8 cellular contexts compared by ENCODE assay signal in genomic region chr1:230641346-230641745, GRCh38. TPM values are rescaled to one million over a fixed set of nuclear protein-coding genes. Genes with fewer than 3 reads are reported as not detected.
A peak's percentile ranks its signal among the peaks of the same experiment; 100 is the strongest.
DNase-seq lines count a peak whose midpoint lies in the region; ATAC-seq, FAIRE-seq and TF ChIP-seq lines count a peak whose summit lies in the region.
"Had no signal": no experiment of that assay in that cellular context is flagged by ENCODE, and none has a peak within 500 bp of the region (broad histone marks: within the 10 kb centered on the region; RNA-seq: fewer than 3 reads in every experiment).

No MANE protein-coding gene starts in this region.

- H4K8ac ChIP-seq in H9 (replicated peaks; ENCODE audit: insufficient read length, low read depth, low read length) (no peak overlapping the region), H1 (ENCODE audit: extremely low read depth, insufficient read depth, low read length) (no peak overlapping the region), trophoblast cell (ENCODE audit: low read depth, low read length) (peak overlapping the region; percentile 78)

- no peak for FAIRE-seq in H1 (lab: Jason Lieb, UNC)

- peak overlapping the region; percentile 88 to 94 for H3K4me3 Mint-ChIP-seq in H9

- no peak overlapping the region for H2BK20ac ChIP-seq in H9 (ENCODE audit: low read depth, low read length, poor library complexity, severe bottlenecking)
- H2BK20ac ChIP-seq in H1 (ENCODE audit: low read length): no peak overlapping the region

- H3K27me3 Mint-ChIP-seq in H9 (ENCODE audit: low read depth): peaks cover 18% of the 10 kb centered on the region

- H4K20me1 ChIP-seq in H9 (ENCODE audit: control insufficient read depth, insufficient read depth, insufficient read length) (no peaks in the 10 kb centered on the region), H1 (replicated peaks in 1 of 2; ENCODE audit: control insufficient read depth in 1 of 2, insufficient read depth in 2 of 2, low read length in 2 of 2) (peaks cover 8 to 14% of the 10 kb centered on the region in 2 experiments)

- H4K5ac ChIP-seq in H9 (ENCODE audit: insufficient read length, low read depth, low read length): no peak overlapping the region
- H4K5ac ChIP-seq in H1 (ENCODE audit: insufficient read length, low read depth, low read length): no peak overlapping the region

- no peak overlapping the region for H3K27ac ChIP-seq in H9 (ENCODE audit: insufficient read length, low read depth, low read length)
- no peak overlapping the region for H3K27ac ChIP-seq in H1 (ENCODE audit: low read depth, low read length)
- H3K27ac ChIP-seq in trophoblast cell (ENCODE audit: low read depth, low read length): no peak overlapping the region
- H3K27ac ChIP-seq: right atrium auricular region had no signal

- ATAC-seq in GM18517 (IDR thresholded peaks at IDR 0.05; ENCODE audit: unreplicated experiment): no peak

- H3K56ac ChIP-seq in H9 (ENCODE audit: insufficient read length, low read depth, low read length) (no peak overlapping the region), H1 (replicated peaks; ENCODE audit: insufficient read length, low read depth, low read length) (no peak overlapping the region)

- TF ChIP-seq POLR2A in H1 (IDR thresholded peaks at IDR 0.05; ENCODE audit: control extremely low read depth in 1 of 2, low read depth in 2 of 2, low read length in 2 of 2): no peak

- H2BK15ac ChIP-seq in H9 (ENCODE audit: low read depth, low read length): no peak overlapping the region
- no peak overlapping the region for H2BK15ac ChIP-seq in H1 (ENCODE audit: low read length)

- H2AFZ ChIP-seq in H9 (ENCODE audit: low read length) (no peak overlapping the region), H1 (ENCODE audit: low read length) (peak overlapping the region; percentile 99), trophoblast cell (ENCODE audit: insufficient read depth, low read length, poor library complexity) (peak overlapping the region; percentile 35)

- peaks cover 8% of the 10 kb centered on the region for H3K79me1 ChIP-seq in H9 (ENCODE audit: insufficient read depth, low read depth, low read length, poor library complexity, severe bottlenecking)
- H3K79me1 ChIP-seq in H1 (ENCODE audit: low read depth, low read length): peaks cover 8% of the 10 kb centered on the region
- peaks cover 2% of the 10 kb centered on the region for H3K79me1 ChIP-seq in trophoblast cell (ENCODE audit: low read length)

- no peaks in the 10 kb centered on the region; a peak in 1 of 5 replicates for H3K9me3 Mint-ChIP-seq in H9

- H3K23me2 ChIP-seq in H9 (ENCODE audit: insufficient read length, low read depth, low read length, poor library complexity, severe bottlenecking) (peaks cover 5% of the 10 kb centered on the region), H1 (ENCODE audit: low read depth, low read length) (peaks cover 2% of the 10 kb centered on the region; the same call in 1 of the 2 replicates)

- peaks cover 0 to 3% (median 0%) of the 10 kb centered on the region in 3 experiments; a peak in 3 of 7 replicates for H3K36me3 Mint-ChIP-seq in H9 (ENCODE audit: insufficient read depth in 1 of 3, low read depth in 3 of 3)

- no peaks in the 10 kb centered on the region for H3K9me3 ChIP-seq in H9 (ENCODE audit: control insufficient read depth, low read depth, low read length)
- H3K9me3 ChIP-seq in H1 (ENCODE audit: insufficient read depth in 2 of 2, low read depth in 1 of 2, low read length in 1 of 2): no peaks in the 10 kb centered on the region
- H3K9me3 ChIP-seq in trophoblast cell (ENCODE audit: insufficient read depth, low read depth, low read length): peaks cover 2% of the 10 kb centered on the region
- H3K9me3 ChIP-seq: right atrium auricular region had no signal

- TF ChIP-seq CTCF in H9 (conservative IDR thresholded peaks at IDR 0.05): no peak
- no peak for TF ChIP-seq CTCF in H1 (IDR thresholded peaks at IDR 0.05; ENCODE audit: control extremely low read depth in 1 of 3, insufficient read depth in 1 of 3, low read depth in 1 of 3, low read length in 3 of 3)

- peaks cover 22 to 34% of the 10 kb centered on the region in 2 experiments for H3K4me1 Mint-ChIP-seq in H9

- H3K9ac ChIP-seq in H9 (ENCODE audit: extremely low read depth, insufficient read length, low read length): no peak overlapping the region
- peak overlapping the region in 1 of 4 experiments; percentile 59; a peak in 2 of 7 replicates for H3K9ac ChIP-seq in H1 (replicated peaks in 1 of 4; ENCODE audit: extremely low read depth in 1 of 4, low read depth in 3 of 4, low read length in 3 of 4)
- H3K9ac ChIP-seq in trophoblast cell (ENCODE audit: low read length): no peak overlapping the region

- no peak for TF ChIP-seq RAD21 in H1 (IDR thresholded peaks at IDR 0.05 in 1 of 2, conservative IDR thresholded peaks at IDR 0.05 in 1 of 2; ENCODE audit: low read depth in 2 of 2, low read length in 2 of 2)

- H2BK120ac ChIP-seq in H9 (ENCODE audit: low read depth, low read length, poor library complexity, severe bottlenecking): no peak overlapping the region
- H2BK120ac ChIP-seq in H1 (replicated peaks; ENCODE audit: low read depth, low read length): no peak overlapping the region
- no peak overlapping the region for H2BK120ac ChIP-seq in trophoblast cell (ENCODE audit: insufficient read depth, low read length, poor library complexity)

- H3K18ac ChIP-seq in H9 (ENCODE audit: insufficient read length, low read depth, low read length) (no peak overlapping the region), H1 (ENCODE audit: extremely low read depth, low read length) (no peak overlapping the region), trophoblast cell (ENCODE audit: low read length) (no peak overlapping the region)

- H3T11ph ChIP-seq in H9 (ENCODE audit: low read length): no peak overlapping the region

- H3K36me3 ChIP-seq in H1 (ENCODE audit: control insufficient read depth in 2 of 4, insufficient read depth in 4 of 4, low read length in 3 of 4) (no peaks in the 10 kb centered on the region), trophoblast cell (ENCODE audit: control insufficient read depth in 1 of 2, insufficient read depth in 2 of 2, low read length in 2 of 2) (peaks cover 0 to 2% of the 10 kb centered on the region in 2 experiments)
- H3K36me3 ChIP-seq: right atrium auricular region had no signal

- H2AK5ac ChIP-seq in H9 (ENCODE audit: insufficient read length, low read length) (no peak overlapping the region), H1 (ENCODE audit: low read depth, low read length) (no peak overlapping the region), trophoblast cell (ENCODE audit: low read length) (no peak overlapping the region)

- H4K91ac ChIP-seq in H9 (ENCODE audit: insufficient read length, low read depth, low read length) (no peak overlapping the region), H1 (replicated peaks; ENCODE audit: insufficient read length, low read length) (no peak overlapping the region), trophoblast cell (ENCODE audit: low read depth, low read length) (no peak overlapping the region)

- H3K4me3 ChIP-seq in H1 (ENCODE audit: extremely low read depth in 1 of 4, insufficient read depth in 2 of 4, low read depth in 3 of 4, low read length in 4 of 4) (peak overlapping the region; percentile 64 to 98 (median 78)), trophoblast cell (ENCODE audit: low read depth, low read length) (no peak overlapping the region)

- H3K27me3 ChIP-seq in H9 (ENCODE audit: insufficient read depth, low read length) (no peaks in the 10 kb centered on the region), H1 (replicated peaks in 1 of 4; ENCODE audit: control insufficient read depth in 3 of 4, extremely low read depth in 1 of 4, insufficient read depth in 3 of 4, low read length in 3 of 4) (no peaks in the 10 kb centered on the region; a peak in 1 of 7 replicates), trophoblast cell (ENCODE audit: insufficient read depth, low read length) (no peaks in the 10 kb centered on the region)
- H3K27me3 ChIP-seq: right atrium auricular region had no signal

- H3K4ac ChIP-seq in H9 (ENCODE audit: low read depth, low read length) (no peak overlapping the region), H1 (replicated peaks; ENCODE audit: insufficient read length, low read depth, low read length) (no peak overlapping the region), trophoblast cell (ENCODE audit: low read depth, low read length) (no peak overlapping the region)

- no peak for TF ChIP-seq EP300 in H1 (IDR thresholded peaks at IDR 0.05; ENCODE audit: borderline replicate concordance in 1 of 2, low read depth in 2 of 2, low read length in 2 of 2)

- H3K14ac ChIP-seq in H9 (ENCODE audit: insufficient read depth, low read length): no peak overlapping the region
- H3K14ac ChIP-seq in H1 (ENCODE audit: insufficient read length): no peak overlapping the region
- H3K14ac ChIP-seq in trophoblast cell (ENCODE audit: low read length): no peak overlapping the region

- DNase-seq in H9 (no peak), OCI-M1 (lab: John Stamatoyannopoulos, UW) (peak; percentile 58), H1 (ENCODE audit: low read depth in 1 of 2, low spot score in 2 of 2) (no peak), trophoblast cell (no peak), D341Med (ENCODE audit: low spot score) (no peak)
- no peak for DNase-seq in stimulated activated naive CD4-positive, alpha-beta T cell (lab: John Stamatoyannopoulos, UW)

- no peak overlapping the region for H3K27ac Mint-ChIP-seq in H9

- H3K4me2 ChIP-seq in H9 (ENCODE audit: insufficient read depth, insufficient read length, low read length) (peak overlapping the region; percentile 65), H1 (ENCODE audit: insufficient read depth in 1 of 2, low read depth in 2 of 2, low read length in 2 of 2) (peak overlapping the region; percentile 75 to 83), trophoblast cell (ENCODE audit: low read length) (peak overlapping the region; percentile 66)

- H2BK12ac ChIP-seq in H9 (ENCODE audit: insufficient read length, low read depth, low read length) (no peak overlapping the region), H1 (ENCODE audit: low read depth, low read length) (no peak overlapping the region), trophoblast cell (ENCODE audit: low read length) (no peak overlapping the region)

- H3K79me2 ChIP-seq in H9 (ENCODE audit: insufficient read depth, low read length) (peaks cover 24% of the 10 kb centered on the region), H1 (ENCODE audit: control insufficient read depth in 1 of 2, insufficient read depth in 2 of 2, low read length in 2 of 2) (peaks cover 14 to 38% of the 10 kb centered on the region in 2 experiments), trophoblast cell (ENCODE audit: control insufficient read depth, insufficient read depth, low read length, poor library complexity) (peaks cover 2% of the 10 kb centered on the region)

- H2BK5ac ChIP-seq in H9 (ENCODE audit: insufficient read length, low read length) (no peak overlapping the region), H1 (ENCODE audit: low read depth, low read length) (0 out of 2 replicates have a peak overlapping the region, but pooled peaks have one; percentile 72), trophoblast cell (ENCODE audit: low read depth, low read length, poor library complexity) (no peak overlapping the region)

- POLR2A ChIA-PET in H1 (lab: Charles Lee; ENCODE audit: partially characterized antibody): interaction anchor here (1.3 kb wide), 1 partner anchor 228 kb away, joined by 3 read pairs; no protein-coding TSS in a partner anchor

- no peak overlapping the region for H4K12ac ChIP-seq in trophoblast cell (ENCODE audit: low read depth, low read length)

- H3K23ac ChIP-seq in H9 (ENCODE audit: insufficient read length, low read depth, low read length) (no peak overlapping the region), H1 (ENCODE audit: insufficient read length) (no peak overlapping the region), trophoblast cell (ENCODE audit: low read length) (no peak overlapping the region)

- CTCF ChIA-PET in H1 (lab: Charles Lee; ENCODE audit: partially characterized antibody): interaction anchor here (0.7 to 3.2 kb wide), 19 partner anchors 8 to 604 kb away, joined by 3 to 14 read pairs (median 4); no protein-coding TSS in a partner anchor

- no CpG with 5 or more reads among the region's 6 CpGs for whole genome bisulfite sequencing in H9 (ENCODE audit: extremely low coverage, insufficient read length, low lambda C conversion rate)
- WGBS in H1 (ENCODE audit: extremely low coverage in 1 of 2, insufficient coverage in 1 of 2, insufficient read length in 1 of 2, insufficient replicate concordance in 2 of 2, low coverage in 1 of 2, low lambda C conversion rate in 2 of 2, missing lambda C conversion rate in 1 of 2), 2 experiments: 83% methylated on average over 6 of the region's 6 CpGs; no CpG with 5 or more reads in 1 of the 2 experiments
- no CpG with 5 or more reads among the region's 6 CpGs for WGBS in trophoblast cell (ENCODE audit: extremely low coverage, insufficient coverage, insufficient read length)

- H3K4me1 ChIP-seq in H9 (ENCODE audit: insufficient read depth, low read length): no peaks in the 10 kb centered on the region
- peaks cover 0 to 6% (median 0%) of the 10 kb centered on the region in 4 experiments; a peak in 1 of 7 replicates for H3K4me1 ChIP-seq in H1 (replicated peaks in 1 of 4; ENCODE audit: control insufficient read depth in 3 of 4, insufficient read depth in 4 of 4, low read length in 3 of 4)
- H3K4me1 ChIP-seq in trophoblast cell (ENCODE audit: control insufficient read depth in 1 of 2, insufficient read depth in 2 of 2, low read length in 2 of 2): peaks cover 0 to 4% of the 10 kb centered on the region in 2 experiments

RNA-seq across cellular contexts. Expression of gene COG2, which starts 0.9 kb away (rescaled TPM):
- 35.7 and 42.2 TPM in 2 replicates for total RNA-seq in H9 (2021)
- total RNA-seq in H1 (2021; fragmentation: NEBNext Ultra II Directional; extraction: Animal tissue kit (Norgen Biotek cat#: 25700)): 33.3 and 36.7 TPM in 2 replicates
- polyA plus RNA-seq in H1 (2011; rRNA removed): 8.0 and 10.3 TPM in 2 replicates
- 14.5 TPM for polyA plus RNA-seq in H1 (2011; cell fraction: cytosol; rRNA removed)
- polyA plus RNA-seq in H1 (2011; cell fraction: nucleus; rRNA removed): 18.2 TPM
- 17.1 to 21.3 TPM (median 20.8 TPM) in 4 replicates for polyA plus RNA-seq in H1 (2012, experiment 1 of 2)
- polyA plus RNA-seq in H1 (2012, experiment 2 of 2): 5.3 TPM
- polyA plus RNA-seq in H1 (2013, experiment 1 of 2): 22.1 TPM
- 21.2 TPM for polyA plus RNA-seq in H1 (2013, experiment 2 of 2)
- 20.2 and 24.9 TPM in 2 replicates for polyA minus RNA-seq in H1 (2011; rRNA and poly(A)+ RNA removed)
- 12.0 TPM for polyA minus RNA-seq in H1 (2011; cell fraction: cytosol; rRNA and poly(A)+ RNA removed)
- polyA minus RNA-seq in H1 (2011; cell fraction: nucleus; rRNA and poly(A)+ RNA removed): 29.6 TPM
- polyA plus RNA-seq in trophoblast cell (2013): 13.7 and 13.8 TPM in 2 replicates
